Comparison of ENCODE assay signal across 2 cellular contexts in genomic region chr7:94304878-94305277, GRCh38.
TF ChIP-seq lines count a peak whose summit lies in the region.

No MANE protein-coding gene starts in this region.

TF ChIP-seq in SK-N-SH, 30 proteins besides CTCF, POLR2A, EP300 and RAD21:
- TF ChIP-seq REST (IDR thresholded peaks at IDR 0.05; ENCODE audit: low read depth, low read length) (no peak), FOSL2 (IDR thresholded peaks at IDR 0.05; ENCODE audit: borderline replicate concordance, low read depth) (no peak)
TF ChIP-seq in SK-N-SH: peak in this region for 0.

TF ChIP-seq in SK-N-SH treated with all-trans-retinoic acid at 6 μM for 48 hours, 23 proteins besides CTCF, POLR2A, EP300 and RAD21 (continued from another document):
- no peak for TF ChIP-seq PATZ1 (CRISPR knock-in tag; IDR thresholded peaks at IDR 0.05; ENCODE audit: borderline replicate concordance)
- no peak for TF ChIP-seq CSRNP3 (CRISPR knock-in tag; IDR thresholded peaks at IDR 0.05)
- TF ChIP-seq ESRRG (CRISPR knock-in tag; IDR thresholded peaks at IDR 0.05): no peak
- no peak for TF ChIP-seq PPARA (CRISPR knock-in tag; IDR thresholded peaks at IDR 0.05; ENCODE audit: borderline replicate concordance)
- TF ChIP-seq GLIS3 (CRISPR knock-in tag; IDR thresholded peaks at IDR 0.05): no peak
- no peak for TF ChIP-seq CSDC2 (CRISPR knock-in tag; IDR thresholded peaks at IDR 0.05)
- no peak for TF ChIP-seq TOX (CRISPR knock-in tag; IDR thresholded peaks at IDR 0.05; ENCODE audit: borderline replicate concordance)
- TF ChIP-seq SNAI2 (CRISPR knock-in tag; IDR thresholded peaks at IDR 0.05): no peak
